28 cellular contexts compared by ENCODE assay signal in genomic region chr11:92888701-92889100, GRCh38.
"Had no signal": no experiment of that assay in that cellular context is flagged by ENCODE, and none has a peak within 500 bp of the region (broad histone marks: within the 10 kb centered on the region; RNA-seq: fewer than 3 reads in every experiment).

No MANE protein-coding gene starts in this region.

- H3K9me3 Mint-ChIP-seq: activated B cell treated with CpG ODN at 0.5 μM for 24 hours; activated naive CD4-positive, alpha-beta T cell treated with anti-CD3 and anti-CD28 coated beads for 36 hours; endodermal cell; natural killer cell; stimulated activated naive CD8-positive, alpha-beta T cell treated with anti-CD3 and anti-CD28 coated beads, Interleukin-15, Interleukin-2, amounts not matched to agents 100 ng/mL and 50 ng/mL, for 24 hours; T-helper 1 cell treated with Interleukin-12 subunit alpha and Interleukin-12 subunit beta and Interleukin-4 antibody, amounts not matched to agents 30 μg/mL and 1 μg/mL, for 36 hours had no signal

- ATAC-seq: natural killer cell, upper lobe of right lung had no signal

- H3K27ac ChIP-seq: cardiac muscle cell, epithelial cell of prostate, left ventricle myocardium inferior, ovary, prostate gland, right atrium auricular region, skin epidermis, thyroid gland, upper lobe of right lung had no signal

- H3K27me3 ChIP-seq: cardiac muscle cell, ovary, right atrium auricular region, thyroid gland, upper lobe of right lung had no signal

- H3K27me3 Mint-ChIP-seq: activated B cell treated with CpG ODN at 0.5 μM for 24 hours; stimulated activated naive CD8-positive, alpha-beta T cell treated with anti-CD3 and anti-CD28 coated beads, Interleukin-15, Interleukin-2, amounts not matched to agents 100 ng/mL and 50 ng/mL, for 24 hours had no signal

- DNase-seq: activated B cell treated with CpG ODN at 0.5 μM for 24 hours; activated CD4-positive, alpha-beta T cell treated with anti-CD3 and anti-CD28 coated beads for 4 hours; activated CD4-positive, alpha-beta T cell treated with anti-CD3 and anti-CD28 coated beads, Interleukin-2, amount 50 U/mL, for 48 hours; activated CD8-positive, alpha-beta memory T cell treated with anti-CD3 and anti-CD28 coated beads, Interleukin-2, amount 50 U/mL, for 48 hours; activated effector memory CD4-positive, alpha-beta T cell treated with Interleukin-2 at 50 U/mL for 16 hours; activated naive CD4-positive, alpha-beta T cell treated with anti-CD3 and anti-CD28 coated beads for 36 hours; activated T-cell treated with anti-CD3 and anti-CD28 coated beads, Interleukin-2, amount 50 U/mL, for 48 hours; amygdala; cortex of kidney; endodermal cell; foreskin fibroblast; kidney glomerular epithelial cell; left ventricle myocardium inferior; midbrain; natural killer cell; ovary; stimulated activated CD4-positive, alpha-beta T cell treated with anti-CD3 and anti-CD28 coated beads, Interleukin-1b, Interleukin-23, amount 100 ng/mL, for 48 hours; substantia nigra; T1000; thyroid gland; upper lobe of right lung had no signal

- H3K4me1 Mint-ChIP-seq: activated B cell treated with CpG ODN at 0.5 μM for 24 hours, natural killer cell had no signal

- H3K4me3 ChIP-seq: cardiac muscle cell, left ventricle myocardium inferior, ovary, prostate gland, right atrium auricular region, skin epidermis, thyroid gland, upper lobe of right lung had no signal

- H3K4me3 Mint-ChIP-seq: activated B cell treated with CpG ODN at 0.5 μM for 24 hours; activated naive CD4-positive, alpha-beta T cell treated with anti-CD3 and anti-CD28 coated beads for 36 hours; endodermal cell; natural killer cell; stimulated activated naive CD8-positive, alpha-beta T cell treated with anti-CD3 and anti-CD28 coated beads, Interleukin-15, Interleukin-2, amounts not matched to agents 100 ng/mL and 50 ng/mL, for 24 hours; T-helper 1 cell treated with Interleukin-12 subunit alpha and Interleukin-12 subunit beta and Interleukin-4 antibody, amounts not matched to agents 30 μg/mL and 1 μg/mL, for 36 hours had no signal

- H3K4me1 ChIP-seq: prostate gland, right atrium auricular region, thyroid gland, upper lobe of right lung had no signal

- H3K36me3 Mint-ChIP-seq: natural killer cell had no signal

- H3K27ac Mint-ChIP-seq: activated B cell treated with CpG ODN at 0.5 μM for 24 hours; activated naive CD4-positive, alpha-beta T cell treated with anti-CD3 and anti-CD28 coated beads for 36 hours; endodermal cell; natural killer cell; stimulated activated naive CD8-positive, alpha-beta T cell treated with anti-CD3 and anti-CD28 coated beads, Interleukin-15, Interleukin-2, amounts not matched to agents 100 ng/mL and 50 ng/mL, for 24 hours; T-helper 1 cell treated with Interleukin-12 subunit alpha and Interleukin-12 subunit beta and Interleukin-4 antibody, amounts not matched to agents 30 μg/mL and 1 μg/mL, for 36 hours had no signal

- H3K36me3 ChIP-seq: cardiac muscle cell, left ventricle myocardium inferior, ovary, prostate gland, right atrium auricular region, thyroid gland, upper lobe of right lung had no signal

- H3K9me3 ChIP-seq: left ventricle myocardium inferior, ovary, prostate gland, right atrium auricular region, thyroid gland, upper lobe of right lung had no signal
